1 cellular context compared by ENCODE assay signal in the genomic region with DNA sequence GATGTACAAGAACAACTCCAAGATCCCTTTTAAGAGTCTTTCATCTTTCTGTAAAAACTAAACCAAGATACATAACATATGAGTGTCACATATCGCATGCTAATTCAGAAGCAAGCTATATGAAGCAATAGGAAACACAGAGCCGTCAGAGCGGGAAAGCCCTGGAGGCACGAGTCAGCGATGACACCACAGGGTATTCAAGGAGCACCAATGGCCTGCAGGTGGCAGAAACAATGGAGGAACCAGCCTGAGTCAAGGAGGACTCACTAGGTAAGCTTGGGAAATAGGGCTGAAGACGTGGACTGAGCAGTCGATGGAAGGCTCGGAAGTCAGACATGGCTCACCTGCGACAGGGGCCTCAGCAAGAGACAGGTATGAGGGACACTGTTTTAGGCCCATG.
TF ChIP-seq lines count a peak whose summit lies in the region.

No MANE protein-coding gene starts in this region.

TF ChIP-seq in HepG2, 621 proteins besides CTCF, POLR2A, EP300 and RAD21 (continued from another document):
- TF ChIP-seq SP140L (CRISPR knock-in tag; IDR thresholded peaks at IDR 0.05; ENCODE audit: borderline replicate concordance): no peak
- TF ChIP-seq FOSL2 (CRISPR knock-in tag; IDR thresholded peaks at IDR 0.05): peak; percentile 59
- TF ChIP-seq ZFP36L2 (CRISPR knock-in tag; IDR thresholded peaks at IDR 0.05): no peak
- TF ChIP-seq CEBPB (IDR thresholded peaks at IDR 0.05; ENCODE audit: borderline replicate concordance, low read depth, low read length): peak; percentile 45; the same call in 1 of the 2 replicates
- no peak for TF ChIP-seq ZNF296 (CRISPR knock-in tag; conservative IDR thresholded peaks at IDR 0.05)
- TF ChIP-seq ZNF263 (CRISPR knock-in tag; IDR thresholded peaks at IDR 0.05): peak; percentile 50; the same call in 1 of the 2 replicates
- no peak for TF ChIP-seq ZNF75D (CRISPR knock-in tag; IDR thresholded peaks at IDR 0.05; ENCODE audit: borderline replicate concordance)
- no peak for TF ChIP-seq ONECUT2 (CRISPR knock-in tag; IDR thresholded peaks at IDR 0.05)
- TF ChIP-seq, protein P1, sequence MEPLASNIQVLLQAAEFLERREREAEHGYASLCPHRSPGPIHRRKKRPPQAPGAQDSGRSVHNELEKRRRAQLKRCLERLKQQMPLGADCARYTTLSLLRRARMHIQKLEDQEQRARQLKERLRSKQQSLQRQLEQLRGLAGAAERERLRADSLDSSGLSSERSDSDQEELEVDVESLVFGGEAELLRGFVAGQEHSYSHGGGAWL (CRISPR knock-in tag; IDR thresholded peaks at IDR 0.05): no peak
- no peak for TF ChIP-seq WIZ (CRISPR knock-in tag; IDR thresholded peaks at IDR 0.05)
- TF ChIP-seq SRF (IDR thresholded peaks at IDR 0.05; ENCODE audit: low read depth, low read length): no peak
- TF ChIP-seq, protein P2, sequence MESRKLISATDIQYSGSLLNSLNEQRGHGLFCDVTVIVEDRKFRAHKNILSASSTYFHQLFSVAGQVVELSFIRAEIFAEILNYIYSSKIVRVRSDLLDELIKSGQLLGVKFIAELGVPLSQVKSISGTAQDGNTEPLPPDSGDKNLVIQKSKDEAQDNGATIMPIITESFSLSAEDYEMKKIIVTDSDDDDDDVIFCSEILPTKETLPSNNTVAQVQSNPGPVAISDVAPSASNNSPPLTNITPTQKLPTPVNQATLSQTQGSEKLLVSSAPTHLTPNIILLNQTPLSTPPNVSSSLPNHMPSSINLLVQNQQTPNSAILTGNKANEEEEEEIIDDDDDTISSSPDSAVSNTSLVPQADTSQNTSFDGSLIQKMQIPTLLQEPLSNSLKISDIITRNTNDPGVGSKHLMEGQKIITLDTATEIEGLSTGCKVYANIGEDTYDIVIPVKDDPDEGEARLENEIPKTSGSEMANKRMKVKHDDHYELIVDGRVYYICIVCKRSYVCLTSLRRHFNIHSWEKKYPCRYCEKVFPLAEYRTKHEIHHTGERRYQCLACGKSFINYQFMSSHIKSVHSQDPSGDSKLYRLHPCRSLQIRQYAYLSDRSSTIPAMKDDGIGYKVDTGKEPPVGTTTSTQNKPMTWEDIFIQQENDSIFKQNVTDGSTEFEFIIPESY (CRISPR knock-in tag; IDR thresholded peaks at IDR 0.05): peak; percentile 94
- TF ChIP-seq, protein P3, sequence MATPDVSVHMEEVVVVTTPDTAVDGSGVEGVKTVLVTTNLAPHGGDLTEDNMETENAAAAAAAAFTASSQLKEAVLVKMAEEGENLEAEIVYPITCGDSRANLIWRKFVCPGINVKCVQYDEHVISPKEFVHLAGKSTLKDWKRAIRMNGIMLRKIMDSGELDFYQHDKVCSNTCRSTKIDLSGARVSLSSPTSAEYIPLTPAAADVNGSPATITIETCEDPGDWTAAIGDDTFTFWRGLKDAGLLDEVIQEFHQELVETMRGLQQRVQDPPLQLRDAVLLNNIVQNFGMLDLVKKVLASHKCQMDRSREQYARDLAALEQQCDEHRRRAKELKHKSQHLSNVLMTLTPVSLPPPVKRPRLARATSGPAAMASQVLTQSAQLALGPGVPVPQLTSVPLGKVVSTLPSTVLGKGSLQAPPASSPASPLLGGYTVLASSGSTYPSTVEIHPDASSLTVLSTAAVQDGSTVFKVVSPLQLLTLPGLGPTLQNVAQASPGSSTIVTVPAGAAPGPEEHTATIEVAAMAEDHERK (CRISPR knock-in tag; IDR thresholded peaks at IDR 0.05; ENCODE audit: low read depth): no peak
- no peak for TF ChIP-seq ZKSCAN1 (IDR thresholded peaks at IDR 0.05; ENCODE audit: low read length)
- peak; percentile 45; the same call in 1 of the 2 replicates for TF ChIP-seq ZBTB38 (CRISPR knock-in tag; IDR thresholded peaks at IDR 0.05)
- TF ChIP-seq ZNF451 (CRISPR knock-in tag; IDR thresholded peaks at IDR 0.05): no peak
- no peak for TF ChIP-seq SOX13 (IDR thresholded peaks at IDR 0.05)
- no peak for TF ChIP-seq SOX13 (CRISPR knock-in tag; conservative IDR thresholded peaks at IDR 0.05 in 1 of 2, IDR thresholded peaks at IDR 0.05 in 1 of 2)
- no peak for TF ChIP-seq REL (CRISPR knock-in tag; conservative IDR thresholded peaks at IDR 0.05)
- no peak for TF ChIP-seq ZNF20 (CRISPR knock-in tag; IDR thresholded peaks at IDR 0.05)
- peak; percentile 27; the same call in 1 of the 2 replicates for TF ChIP-seq STAG1 (CRISPR knock-in tag; IDR thresholded peaks at IDR 0.05)
